ENCODE assay signal across 7 cellular contexts in the genomic region with DNA sequence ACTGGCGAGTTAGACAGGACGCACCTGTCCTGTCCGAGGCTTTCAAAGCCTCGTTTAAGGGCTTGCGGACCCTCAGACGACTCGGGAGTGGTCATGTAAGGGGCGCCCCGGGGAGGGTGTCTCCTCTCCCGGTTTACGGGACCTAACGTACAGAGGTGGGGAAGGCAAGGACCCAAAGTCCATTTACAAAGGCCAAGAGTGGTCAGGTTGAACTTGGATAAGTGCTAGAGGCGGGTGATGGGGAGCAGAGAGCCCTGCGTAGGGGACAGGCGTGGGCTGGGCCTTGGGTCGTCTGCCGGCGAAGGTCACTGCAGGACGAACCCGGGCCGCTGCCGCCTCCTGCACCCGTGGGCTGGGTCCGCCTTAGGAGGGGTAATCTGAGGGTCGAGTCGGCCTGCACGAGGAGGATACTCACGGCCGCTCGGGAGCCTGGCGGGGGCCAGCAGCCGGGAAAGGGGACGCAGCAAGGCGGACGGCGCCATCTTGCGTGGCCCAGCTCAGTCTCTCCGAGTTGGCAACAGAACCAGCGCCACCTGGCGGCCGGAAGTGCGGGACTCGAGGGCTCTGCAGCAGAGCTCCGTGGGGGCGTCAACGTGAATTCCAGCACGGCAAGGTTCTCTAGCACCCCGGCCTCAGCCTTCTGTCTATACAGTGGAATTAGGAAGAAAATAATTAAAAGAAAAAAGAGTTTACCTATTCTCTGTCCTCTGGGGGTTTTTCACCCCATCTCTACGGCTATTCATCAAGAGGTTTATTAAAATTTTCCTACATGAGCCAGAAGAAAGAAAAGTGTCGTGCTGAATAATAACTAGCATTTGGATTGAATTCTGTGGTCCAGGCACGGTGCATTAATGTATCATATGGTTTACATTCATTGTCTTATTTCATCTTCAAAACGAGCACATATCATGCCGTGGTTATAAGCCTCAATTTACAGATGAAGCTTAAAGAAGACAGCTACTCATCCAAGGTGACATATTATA. TPM values are rescaled to one million over a fixed set of nuclear protein-coding genes. Genes with fewer than 3 reads are reported as not detected.
DNase-seq lines count a peak whose midpoint lies in the region; ATAC-seq and TF ChIP-seq lines count a peak whose summit lies in the region.

No MANE protein-coding gene starts in this region.

- peak; percentile 80 for TF ChIP-seq POLR2A in GM18505 (IDR thresholded peaks at IDR 0.05; ENCODE audit: borderline replicate concordance, extremely low read depth, insufficient read depth, insufficient read length)

- TF ChIP-seq CTCF in astrocyte of the cerebellum (IDR thresholded peaks at IDR 0.05; ENCODE audit: low read depth, low read length, missing control alignments), result peak; percentile 92

- in situ Hi-C loops in astrocyte of the cerebellum (cut with HindIII; ENCODE audit: low sequenced_read_pairs), result no loop called here

- intact Hi-C loops in sciatic nerve (cut with DNase I), result loop anchor here (10.0 kb wide), 2 partner anchors 211 to 271 kb away; no protein-coding TSS in a partner anchor

- H3K4me3 ChIP-seq in astrocyte of the cerebellum (ENCODE audit: low read depth, low read length), result peak overlapping the region; percentile 85

- DNase-seq in NCI-H1930 (lab: John Stamatoyannopoulos, UW) (peak; percentile 73 to 94), T-helper 22 cell (ENCODE audit: low read depth) (peak; percentile 87), astrocyte of the cerebellum (ENCODE audit: low read depth) (peak; percentile 85), hypothalamus (lab: John Stamatoyannopoulos, UW) (peak; percentile 66 to 99 (median 91)), sciatic nerve (ENCODE audit: low spot score) (peak; percentile 100)

- ATAC-seq in GM18505 (IDR thresholded peaks at IDR 0.05; ENCODE audit: unreplicated experiment) (peak; percentile 91), HG02973 (IDR thresholded peaks at IDR 0.05; ENCODE audit: unreplicated experiment) (peak; percentile 89), sciatic nerve (peak; percentile 98)

RNA-seq across cellular contexts. Expression of a gene that starts 5.7 kb away (rescaled TPM):
- 41.9 TPM for total RNA-seq in sciatic nerve

RNA-seq across cellular contexts. Expression of a gene that starts 6.7 kb away (rescaled TPM):
- 36.5 TPM for total RNA-seq in sciatic nerve

RNA-seq across cellular contexts. Expression of a gene that starts 15.6 kb away (rescaled TPM):
- total RNA-seq in sciatic nerve, result 1.4 TPM

Comparison
In these comparisons a context has a peak if more than half of its experiments do, and no peak if none do; other contexts are left out.
1. Peak in every context shown above with its lines: DNase-seq, ATAC-seq and H3K4me3 ChIP-seq.